Comparison of ENCODE assay signal across 8 cellular contexts in the genomic region with DNA sequence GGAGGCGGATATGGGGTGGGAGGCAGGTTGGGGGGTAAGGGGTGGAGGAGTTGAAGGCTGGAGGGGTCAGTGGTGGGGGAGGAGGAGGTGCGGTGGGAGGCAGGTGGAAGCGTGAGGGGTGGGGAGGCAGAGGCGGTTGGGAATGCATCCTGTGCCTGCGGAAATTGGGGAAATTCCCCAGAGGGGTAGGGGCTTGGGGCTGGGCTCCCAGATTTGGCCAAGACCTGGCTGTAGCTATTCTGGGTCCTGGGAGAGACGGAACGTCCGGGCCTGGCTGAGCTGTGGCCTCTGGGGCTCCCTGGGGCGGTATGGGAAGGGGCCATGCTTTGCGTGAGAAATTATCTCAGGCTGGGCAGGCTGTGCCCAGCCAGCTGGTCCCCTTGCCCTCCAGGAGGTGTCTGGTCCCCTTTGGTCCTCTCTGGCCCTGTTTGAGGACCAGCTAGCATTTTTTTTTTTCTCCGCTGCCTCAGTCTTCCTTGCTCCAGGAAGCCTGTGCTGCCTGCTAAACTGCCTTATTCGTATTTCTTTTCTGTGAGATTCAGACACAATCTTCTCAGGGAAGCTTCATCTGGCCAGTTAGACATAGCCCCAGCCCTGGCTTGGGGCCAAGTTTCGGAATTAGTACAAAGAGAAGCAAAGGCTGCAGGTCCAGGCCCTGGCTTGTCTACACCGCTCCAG. TPM values are rescaled to one million over a fixed set of nuclear protein-coding genes. Genes with fewer than 3 reads are reported as not detected.
DNase-seq lines count a peak whose midpoint lies in the region; ATAC-seq, FAIRE-seq and TF ChIP-seq lines count a peak whose summit lies in the region.

No MANE protein-coding gene starts in this region.

- no peaks in the 10 kb centered on the region for H3K36me3 ChIP-seq in heart left ventricle

- TF ChIP-seq POLR2A in GM12892 (IDR thresholded peaks at IDR 0.05; ENCODE audit: low read depth, low read length) (0 out of 2 replicates have a peak, but pooled peaks have one; percentile 28), heart left ventricle (IDR thresholded peaks at IDR 0.05) (no peak)

- ATAC-seq in GM21529 (IDR thresholded peaks at IDR 0.05; ENCODE audit: unreplicated experiment), result peak; percentile 95
- ATAC-seq in heart left ventricle, result peak; percentile 33 to 59 (median 56)

- peak overlapping the region in 8 of 12 donors; percentile 6 to 79 (median 50) for H3K4me3 ChIP-seq in heart left ventricle

- H3K27me3 Mint-ChIP-seq in IgD-negative memory B cell, result peaks cover 14% of the 10 kb centered on the region
- H3K27me3 Mint-ChIP-seq in progenitor cell of endocrine pancreas, result peaks cover 6% of the 10 kb centered on the region

- peaks cover 0 to 20% (median 8%) of the 10 kb centered on the region in 12 donors for H3K4me1 ChIP-seq in heart left ventricle

- H3K9me3 ChIP-seq in heart left ventricle, result no peaks in the 10 kb centered on the region

- H3K27ac Mint-ChIP-seq in IgD-negative memory B cell (peak overlapping the region in 2 of 3 donors; percentile 5 to 10), progenitor cell of endocrine pancreas (no peak overlapping the region)

- H3K9me3 Mint-ChIP-seq in IgD-negative memory B cell (no peaks in the 10 kb centered on the region), progenitor cell of endocrine pancreas (ENCODE audit: low read depth) (no peaks in the 10 kb centered on the region)

- intact Hi-C loops in heart left ventricle (cut with DNase I), result no loop called here

- H3K36me3 Mint-ChIP-seq in IgD-negative memory B cell, result no peaks in the 10 kb centered on the region
- H3K36me3 Mint-ChIP-seq in progenitor cell of endocrine pancreas (ENCODE audit: insufficient read depth), result no peaks in the 10 kb centered on the region

- H3K4me1 Mint-ChIP-seq in IgD-negative memory B cell, result peaks cover 7 to 11% (median 8%) of the 10 kb centered on the region in 3 donors
- no peaks in the 10 kb centered on the region for H3K4me1 Mint-ChIP-seq in progenitor cell of endocrine pancreas (ENCODE audit: low read depth)

- peak overlapping the region; percentile 48 to 77 (median 60) for H3K4me3 Mint-ChIP-seq in IgD-negative memory B cell
- H3K4me3 Mint-ChIP-seq in progenitor cell of endocrine pancreas (ENCODE audit: low read depth), result peak overlapping the region; percentile 8

- WGBS in heart left ventricle, 4 donors, result 18 to 26% (median 26%) methylated on average over 11 to 14 of the region's 14 CpGs

- 0 out of 2 replicates have a peak overlapping the region, but pooled peaks have one; percentile 5 for H3K27ac ChIP-seq in VCaP
- peak overlapping the region; percentile 56 to 92 (median 82) for H3K27ac ChIP-seq in heart left ventricle

- TF ChIP-seq CTCF in VCaP (conservative IDR thresholded peaks at IDR 0.05) (no peak), heart left ventricle (IDR thresholded peaks at IDR 0.05) (no peak), progenitor cell of endocrine pancreas (IDR thresholded peaks at IDR 0.05; ENCODE audit: unreplicated experiment) (no peak)

- FAIRE-seq in GM12892 (lab: Jason Lieb, UNC) (peak; percentile 99), RCC 7860 (lab: Jason Lieb, UNC) (no peak)

- DNase-seq in GM12892 (ENCODE audit: insufficient read length), result peak; percentile 81
- peak; percentile 70 to 84 (median 79) for DNase-seq in heart left ventricle
- no peak for DNase-seq in progenitor cell of endocrine pancreas (ENCODE audit: low spot score, unreplicated experiment)
- DNase-seq in RCC 7860 (ENCODE audit: low spot score), result no peak
- DNase-seq in NCI-H128 (lab: John Stamatoyannopoulos, UW; ENCODE audit: unreplicated experiment), result no peak

- no peaks in the 10 kb centered on the region for H3K27me3 ChIP-seq in heart left ventricle

RNA-seq across cellular contexts. Expression of gene TRPV2, which starts 7.3 kb away (rescaled TPM):
- polyA plus RNA-seq in GM12892 (2012; ENCODE audit: missing spikeins), result 34.6 TPM
- polyA plus RNA-seq in IgD-negative memory B cell (73.6 TPM), heart left ventricle (1 to 10 TPM; 5.2 to 8.6 TPM)
- total RNA-seq in heart left ventricle (10 to 100 TPM in 5 of 9 donors, 1 to 10 TPM in 4; 5.8 to 43.5 (median 11.5) TPM), progenitor cell of endocrine pancreas (1.3 and 2.1 TPM in 2 replicates)

RNA-seq across cellular contexts. Expression of gene UBB, which starts 27.2 kb away (rescaled TPM):
- 1,747 TPM for polyA plus RNA-seq in GM12892 (2012; ENCODE audit: missing spikeins)
- polyA plus RNA-seq in IgD-negative memory B cell (2,178 TPM), heart left ventricle (1,000 to 10,000 TPM in 1 of 2 donors, 100 to 1,000 TPM in 1; 932 to 1,006 TPM)
- total RNA-seq in heart left ventricle (1,000 to 10,000 TPM in 8 of 9 donors, 100 to 1,000 TPM in 1; 665 to 2,180 (median 1,547) TPM), progenitor cell of endocrine pancreas (1,450 and 1,477 TPM in 2 replicates)

RNA-seq across cellular contexts. Expression of gene CENPV, which starts 54.8 kb away (rescaled TPM):
- 102 TPM for polyA plus RNA-seq in GM12892 (2012; ENCODE audit: missing spikeins)
- polyA plus RNA-seq in IgD-negative memory B cell (17.3 TPM), heart left ventricle (10 to 100 TPM in 1 of 2 donors, 1 to 10 TPM in 1; 9.1 to 18.7 TPM)
- total RNA-seq in heart left ventricle (10 to 100 TPM in 8 of 9 donors, 1 to 10 TPM in 1; 9.7 to 15.0 (median 11.5) TPM), progenitor cell of endocrine pancreas (201 and 206 TPM in 2 replicates)

Comparison
In these comparisons a context has a peak if more than half of its experiments do, and no peak if none do; other contexts are left out.
1. DNase-seq: peak in GM12892 (single experiment) and heart left ventricle (5 of 5); none in progenitor cell of endocrine pancreas (single experiment), RCC 7860 (single experiment) and NCI-H128 (single experiment).
2. RNA of gene CENPV, which starts 54.8 kb away (total RNA-seq): 201 to 206 TPM in progenitor cell of endocrine pancreas; 9.7 to 15.0 TPM in heart left ventricle; every median in the first group is over 10 times any median in the second.